ENCODE assay signal across 14 cellular contexts in the genomic region with DNA sequence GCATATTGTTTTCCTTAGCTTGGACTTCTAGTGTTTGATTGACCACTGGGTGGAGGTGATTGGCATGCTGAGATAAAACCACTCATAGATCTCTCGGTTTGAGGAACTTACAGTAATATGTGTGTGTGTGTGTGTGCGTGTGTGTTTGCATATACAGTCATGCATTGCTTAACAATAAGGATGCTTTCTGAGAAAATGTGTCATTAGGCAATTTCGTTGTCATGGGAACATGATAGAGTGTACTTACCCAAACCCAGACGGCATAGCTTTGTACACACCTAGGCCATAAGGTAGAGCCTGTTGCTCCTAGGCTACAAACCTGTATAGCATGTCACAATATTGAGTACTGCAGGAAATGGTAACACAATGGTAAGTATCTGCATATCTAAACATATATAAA.
DNase-seq lines count a peak whose midpoint lies in the region; ATAC-seq and TF ChIP-seq lines count a peak whose summit lies in the region.
"Had no signal": no experiment of that assay in that cellular context is flagged by ENCODE, and none has a peak within 500 bp of the region (broad histone marks: within the 10 kb centered on the region; RNA-seq: fewer than 3 reads in every experiment).

No MANE protein-coding gene starts in this region.

- no peak for TF ChIP-seq EP300 in esophagus muscularis mucosa (IDR thresholded peaks at IDR 0.05)

- H3K4me3 ChIP-seq in esophagus muscularis mucosa (no peak overlapping the region), upper lobe of right lung (no peak overlapping the region)
- H3K4me3 ChIP-seq: dorsolateral prefrontal cortex, gastroesophageal sphincter, skin epidermis had no signal

- TF ChIP-seq CTCF in esophagus muscularis mucosa (IDR thresholded peaks at IDR 0.05) (no peak), upper lobe of right lung (IDR thresholded peaks at IDR 0.05) (no peak)

- no peak for TF ChIP-seq POLR2A in esophagus muscularis mucosa (IDR thresholded peaks at IDR 0.05; ENCODE audit: low read depth)

- H3K4me1 ChIP-seq in esophagus muscularis mucosa (no peaks in the 10 kb centered on the region), upper lobe of right lung (no peaks in the 10 kb centered on the region)
- H3K4me1 ChIP-seq: gastroesophageal sphincter had no signal

- H3K9me3 ChIP-seq in esophagus muscularis mucosa (no peaks in the 10 kb centered on the region), upper lobe of right lung (no peaks in the 10 kb centered on the region)
- H3K9me3 ChIP-seq: gastroesophageal sphincter had no signal

- ATAC-seq in upper lobe of right lung (peak; percentile 85), GM19351 (IDR thresholded peaks at IDR 0.05; ENCODE audit: unreplicated experiment) (no peak)
- ATAC-seq: gastroesophageal sphincter had no signal

- H3K27ac ChIP-seq in esophagus muscularis mucosa (replicated peaks in 1 of 4) (no peak overlapping the region), upper lobe of right lung (no peak overlapping the region)
- H3K27ac ChIP-seq: dorsolateral prefrontal cortex, gastroesophageal sphincter, skin epidermis, VCaP had no signal

- intact Hi-C loops in esophagus muscularis mucosa (cut with DNase I) = no loop called here
- intact Hi-C loops in upper lobe of right lung (cut with DNase I) = no loop called here

- H3K36me3 ChIP-seq in esophagus muscularis mucosa (no peaks in the 10 kb centered on the region), upper lobe of right lung (no peaks in the 10 kb centered on the region)
- H3K36me3 ChIP-seq: gastroesophageal sphincter had no signal

- WGBS in esophagus muscularis mucosa = 73% methylated on average over 4 of the region's 4 CpGs

- H3K27me3 ChIP-seq in esophagus muscularis mucosa (no peaks in the 10 kb centered on the region), upper lobe of right lung (no peaks in the 10 kb centered on the region)
- H3K27me3 ChIP-seq: dorsolateral prefrontal cortex, gastroesophageal sphincter had no signal

- DNase-seq in NOMO-1 (lab: John Stamatoyannopoulos, UW; ENCODE audit: unreplicated experiment in 2 of 2) (peak; percentile 10 to 29), NOMO-1 treated with dmso at 0.1 percent for 144 hours (lab: John Stamatoyannopoulos, UW; ENCODE audit: unreplicated experiment) (no peak), NCI-H69 (lab: John Stamatoyannopoulos, UW) (peak; percentile 89), esophagus muscularis mucosa (ENCODE audit: extremely low spot score) (peak; percentile 34), upper lobe of right lung (no peak), cerebellar cortex (ENCODE audit: low spot score) (no peak)
- DNase-seq in activated CD8-positive, alpha-beta memory T cell treated with anti-CD3 and anti-CD28 coated beads, Interleukin-2, amount 50 U/mL, for 48 hours = no peak
- DNase-seq: activated effector memory CD4-positive, alpha-beta T cell treated with anti-CD3 and anti-CD28 coated beads, Interleukin-2, amount 50 U/mL, for 16 hours; dorsolateral prefrontal cortex; stimulated activated naive CD4-positive, alpha-beta T cell treated with Interleukin-2 at 50 U/mL for 16 hours had no signal

Comparison
In these comparisons a context has a peak if more than half of its experiments do, and no peak if none do; other contexts are left out.
1. DNase-seq: peak in NOMO-1 (2 of 2), NCI-H69 (single experiment) and esophagus muscularis mucosa (single experiment); none in NOMO-1 treated with dmso at 0.1 percent for 144 hours (single experiment), upper lobe of right lung (single experiment), activated CD8-positive, alpha-beta memory T cell treated with anti-CD3 and anti-CD28 coated beads, Interleukin-2, amount 50 U/mL, for 48 hours (single experiment) and cerebellar cortex (single experiment).